In the genomic region with DNA sequence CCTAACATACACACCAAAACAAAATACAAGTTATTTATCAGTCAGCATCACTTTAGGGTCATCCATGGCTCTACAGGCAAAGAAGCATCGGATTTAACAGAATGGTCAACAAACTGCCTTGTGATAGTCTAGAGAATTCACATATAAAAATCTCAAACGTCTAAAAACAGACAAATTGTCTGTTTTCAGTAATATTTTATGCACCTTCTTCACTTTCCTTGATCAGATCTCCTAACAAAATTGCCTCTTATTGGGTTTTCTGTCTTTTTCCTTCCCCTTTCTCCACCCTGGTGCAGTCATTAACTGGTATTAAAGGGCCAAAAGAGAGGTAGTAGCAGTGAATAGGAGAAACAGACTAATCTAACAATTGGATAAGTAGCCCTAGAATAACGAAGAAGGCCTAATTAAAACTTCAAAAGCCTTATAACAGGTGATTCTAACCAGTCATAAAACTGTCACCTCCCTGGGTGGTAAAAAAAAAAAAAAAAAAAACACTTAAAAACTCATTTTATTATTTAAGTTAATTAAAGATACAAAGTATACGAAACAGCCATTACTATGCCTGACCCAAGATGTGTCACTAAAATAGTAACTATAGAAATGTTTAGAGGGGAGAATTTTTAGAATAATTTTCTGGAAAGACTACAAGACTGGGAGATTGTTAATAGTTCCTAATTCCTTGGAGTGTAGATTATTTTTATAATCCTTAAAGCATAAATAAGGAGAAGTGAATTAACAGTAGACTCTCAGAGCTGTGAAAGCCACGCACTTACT, we compare ENCODE assay signal across 8 cellular contexts. TPM values are rescaled to one million over a fixed set of nuclear protein-coding genes. Genes with fewer than 3 reads are reported as not detected.
A peak's percentile ranks its signal among the peaks of the same experiment; 100 is the strongest.
DNase-seq lines count a peak whose midpoint lies in the region; ATAC-seq, FAIRE-seq and TF ChIP-seq lines count a peak whose summit lies in the region.

No MANE protein-coding gene starts in this region.

- H2AFZ ChIP-seq in HCT116 (ENCODE audit: low read depth, low read length, poor library complexity, severe bottlenecking), result no peak overlapping the region
- H2AFZ ChIP-seq in mammary epithelial cell (ENCODE audit: low read depth, low read length), result peak overlapping the region; percentile 92

- no peak for TF ChIP-seq POLR2A in HCT116 (IDR thresholded peaks at IDR 0.05; ENCODE audit: borderline replicate concordance, extremely low read depth, insufficient read depth, insufficient read length)

- WGBS in mammary epithelial cell (ENCODE audit: low coverage, missing lambda C conversion rate), result 50% methylated on average over 5 of the region's 5 CpGs

- H3K4me3 Mint-ChIP-seq in mesothelial cell of epicardium, result peak overlapping the region; percentile 82

- peak overlapping the region; percentile 80 to 87 for H3K4me3 ChIP-seq in HCT116 (replicated peaks in 1 of 2; ENCODE audit: low read depth in 1 of 2, low read length in 2 of 2)
- peak overlapping the region; percentile 77 to 92 (median 80) for H3K4me3 ChIP-seq in mammary epithelial cell (replicated peaks in 1 of 3; ENCODE audit: insufficient read depth in 1 of 3, low read depth in 2 of 3, low read length in 3 of 3)

- H3K9me3 Mint-ChIP-seq in mesothelial cell of epicardium, result no peaks in the 10 kb centered on the region

- CTCF ChIA-PET in HCT116 (lab: Charles Lee), result no interaction called here
- CTCF ChIA-PET in mammary epithelial cell (lab: Charles Lee; ENCODE audit: low non-redundant PET), result no interaction called here

- no peaks in the 10 kb centered on the region for H3K27me3 ChIP-seq in HCT116 (ENCODE audit: insufficient read depth, low read length)
- H3K27me3 ChIP-seq in mammary epithelial cell (ENCODE audit: insufficient read depth, low read length), result no peaks in the 10 kb centered on the region

- H3K9me3 ChIP-seq in HCT116 (ENCODE audit: control insufficient read depth in 1 of 2, insufficient read depth in 1 of 2, low read depth in 1 of 2, low read length in 2 of 2), result no peaks in the 10 kb centered on the region
- no peaks in the 10 kb centered on the region for H3K9me3 ChIP-seq in mammary epithelial cell (replicated peaks; ENCODE audit: insufficient read depth, low read length)

- H3K27me3 Mint-ChIP-seq in mesothelial cell of epicardium (ENCODE audit: low read depth), result no peaks in the 10 kb centered on the region

- ATAC-seq in HCT116 (no peak), GM19455 (IDR thresholded peaks at IDR 0.05; ENCODE audit: unreplicated experiment) (no peak)

- peak overlapping the region; percentile 96 for H3K4me2 ChIP-seq in HCT116 (ENCODE audit: low read length)
- peak overlapping the region; percentile 98 for H3K4me2 ChIP-seq in mammary epithelial cell (ENCODE audit: insufficient read depth, low read depth, low read length)

- intact Hi-C loops in HCT116 (cut with micrococcal nuclease), result no loop called here
- intact Hi-C loops in mammary epithelial cell (cut with micrococcal nuclease), result loop anchor here (5.0 to 10.0 kb wide), 2 partner anchors 124 to 253 kb away; no protein-coding TSS in a partner anchor

- H3K4me1 Mint-ChIP-seq in mesothelial cell of epicardium, result peaks cover 21% of the 10 kb centered on the region

- BruUV-seq in HCT116 (replicated peaks; lab: Mats Ljungman, UMichigan) (TSS peak; percentile 50), mammary epithelial cell (replicated peaks; lab: Mats Ljungman, UMichigan) (TSS peak; percentile 33)

- no peak for TF ChIP-seq RAD21 in HCT116 (IDR thresholded peaks at IDR 0.05; ENCODE audit: low read depth)

- H3K36me3 Mint-ChIP-seq in mesothelial cell of epicardium, result no peaks in the 10 kb centered on the region

- H3K4me1 ChIP-seq in HCT116 (ENCODE audit: control insufficient read depth in 1 of 2, insufficient read depth in 2 of 2, low read length in 2 of 2), result peaks cover 13 to 27% of the 10 kb centered on the region in 2 experiments; a peak in 3 of 4 replicates
- peaks cover 19% of the 10 kb centered on the region for H3K4me1 ChIP-seq in mammary epithelial cell (ENCODE audit: insufficient read depth, low read length)

- H3K27ac ChIP-seq in 22Rv1, result peak overlapping the region; percentile 94
- no peak overlapping the region for H3K27ac ChIP-seq in HCT116 (ENCODE audit: low read depth, low read length)
- peak overlapping the region; percentile 77 for H3K27ac ChIP-seq in mammary epithelial cell (ENCODE audit: insufficient read depth, low read depth, low read length)

- no peaks in the 10 kb centered on the region for H3K9me2 ChIP-seq in HCT116 (ENCODE audit: insufficient read depth)

- H4K20me1 ChIP-seq in HCT116 (ENCODE audit: insufficient read depth), result no peaks in the 10 kb centered on the region
- H4K20me1 ChIP-seq in mammary epithelial cell (ENCODE audit: insufficient read depth, low read length), result no peaks in the 10 kb centered on the region

- TF ChIP-seq CTCF in 22Rv1 (IDR thresholded peaks at IDR 0.05), result no peak
- no peak for TF ChIP-seq CTCF in HCT116 (IDR thresholded peaks at IDR 0.05 in 2 of 3, conservative IDR thresholded peaks at IDR 0.05 in 1 of 3; ENCODE audit: borderline replicate concordance in 1 of 3, insufficient read depth in 1 of 3, low read depth in 2 of 3, low read length in 2 of 3)
- no peak for TF ChIP-seq CTCF in mammary epithelial cell (conservative IDR thresholded peaks at IDR 0.05 in 1 of 2, IDR thresholded peaks at IDR 0.05 in 1 of 2; ENCODE audit: extremely low read depth in 1 of 2, insufficient read depth in 1 of 2, low read depth in 1 of 2, low read length in 2 of 2)
- TF ChIP-seq CTCF in mesothelial cell of epicardium (IDR thresholded peaks at IDR 0.05; ENCODE audit: unreplicated experiment), result no peak

- RAD21 ChIA-PET in HCT116 (lab: Charles Lee; ENCODE audit: low non-redundant PET in 1 of 2, low total read pairs in 2 of 2, uncharacterized antibody in 2 of 2, unreplicated experiment in 2 of 2), result no interaction called here

- FAIRE-seq in GM19239 (lab: Jason Lieb, UNC), result no peak

- POLR2A ChIA-PET in HCT116 (lab: Charles Lee), result interaction anchor here (1.4 kb wide), 1 partner anchor 15 kb away, joined by 4 read pairs; no protein-coding TSS in a partner anchor

- DNase-seq in HCT116 (ENCODE audit: low read depth, low spot score), result no peak
- no peak for DNase-seq in mammary epithelial cell
- DNase-seq in mesothelial cell of epicardium (ENCODE audit: low spot score in 2 of 2, unreplicated experiment in 2 of 2), result no peak
- DNase-seq in GM19239 (ENCODE audit: insufficient read length, low spot score), result no peak
- DNase-seq in NCI-H526 (lab: John Stamatoyannopoulos, UW), result no peak
- DNase-seq in NCI-H524 treated with DMSO at 0.1 percent for 48 hours (lab: John Stamatoyannopoulos, UW), result no peak

- H3K27ac Mint-ChIP-seq in mesothelial cell of epicardium, result peak overlapping the region; percentile 75

- dilution Hi-C loops in mammary epithelial cell (cut with HindIII; ENCODE audit: low sequenced_read_pairs), result no loop called here

- peak overlapping the region; percentile 77 for H3K9ac ChIP-seq in HCT116 (ENCODE audit: low read length)
- H3K9ac ChIP-seq in mammary epithelial cell (ENCODE audit: insufficient read depth, low read length), result peak overlapping the region; percentile 76

- in situ Hi-C loops in mammary epithelial cell (cut with MboI; ENCODE audit: low sequenced_read_pairs in 2 of 2), result no loop called here

- H3K79me2 ChIP-seq in HCT116 (ENCODE audit: insufficient read depth, low read length) (peaks cover 59% of the 10 kb centered on the region), mammary epithelial cell (ENCODE audit: insufficient read depth, low read length) (peaks cover 60% of the 10 kb centered on the region)

- H3K36me3 ChIP-seq in HCT116 (ENCODE audit: control insufficient read depth in 1 of 2, insufficient read depth in 2 of 2, low read length in 2 of 2), result no peaks in the 10 kb centered on the region
- H3K36me3 ChIP-seq in mammary epithelial cell (ENCODE audit: insufficient read depth, low read length), result no peaks in the 10 kb centered on the region

TF ChIP-seq in HCT116, 20 proteins besides CTCF, POLR2A, EP300 and RAD21:
- no peak for TF ChIP-seq EZH2phosphoT487 (IDR thresholded peaks at IDR 0.05; ENCODE audit: borderline replicate concordance)

RNA-seq across cellular contexts. Expression of gene KIF21A, which starts 1.5 kb away (rescaled TPM):
- total RNA-seq in HCT116 (2021; ENCODE audit: unreplicated experiment), result 29.1 TPM
- 13.0 and 18.2 TPM in 2 replicates for polyA plus RNA-seq in HCT116 (2012)
- total RNA-seq in mammary epithelial cell, result 10 to 100 TPM; 43.0 to 45.3 TPM
- polyA plus RNA-seq in mammary epithelial cell, result 18.8 TPM
- 37.0 TPM for polyA minus RNA-seq in mammary epithelial cell
- 24.4 to 27.7 TPM (median 24.8 TPM) in 3 replicates for total RNA-seq in mesothelial cell of epicardium
